In genomic region chr3:32684800-32685603, GRCh38 we compare ENCODE assay signal across 8 cellular contexts. TPM values are rescaled to one million over a fixed set of nuclear protein-coding genes. Genes with fewer than 3 reads are reported as not detected.
DNase-seq lines count a peak whose midpoint lies in the region; ATAC-seq, FAIRE-seq and TF ChIP-seq lines count a peak whose summit lies in the region.

A gene with protein sequence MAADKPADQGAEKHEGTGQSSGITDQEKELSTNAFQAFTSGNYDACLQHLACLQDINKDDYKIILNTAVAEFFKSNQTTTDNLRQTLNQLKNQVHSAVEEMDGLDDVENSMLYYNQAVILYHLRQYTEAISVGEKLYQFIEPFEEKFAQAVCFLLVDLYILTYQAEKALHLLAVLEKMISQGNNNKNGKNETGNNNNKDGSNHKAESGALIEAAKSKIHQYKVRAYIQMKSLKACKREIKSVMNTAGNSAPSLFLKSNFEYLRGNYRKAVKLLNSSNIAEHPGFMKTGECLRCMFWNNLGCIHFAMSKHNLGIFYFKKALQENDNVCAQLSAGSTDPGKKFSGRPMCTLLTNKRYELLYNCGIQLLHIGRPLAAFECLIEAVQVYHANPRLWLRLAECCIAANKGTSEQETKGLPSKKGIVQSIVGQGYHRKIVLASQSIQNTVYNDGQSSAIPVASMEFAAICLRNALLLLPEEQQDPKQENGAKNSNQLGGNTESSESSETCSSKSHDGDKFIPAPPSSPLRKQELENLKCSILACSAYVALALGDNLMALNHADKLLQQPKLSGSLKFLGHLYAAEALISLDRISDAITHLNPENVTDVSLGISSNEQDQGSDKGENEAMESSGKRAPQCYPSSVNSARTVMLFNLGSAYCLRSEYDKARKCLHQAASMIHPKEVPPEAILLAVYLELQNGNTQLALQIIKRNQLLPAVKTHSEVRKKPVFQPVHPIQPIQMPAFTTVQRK (plus strand): TSS chr3:32685188. CDS start chr3:32685461, 273 bp downstream.

- ATAC-seq in GM18909 (IDR thresholded peaks at IDR 0.05; ENCODE audit: poor library complexity, unreplicated experiment) (peak; percentile 98), HG03175 (IDR thresholded peaks at IDR 0.05; ENCODE audit: unreplicated experiment) (peak; percentile 97)

- no peaks in the 10 kb centered on the region for H3K9me3 ChIP-seq in small intestine (ENCODE audit: control insufficient read depth, low read depth)

- H3K4me3 ChIP-seq in WI38 (ENCODE audit: low read depth, low read length) (peak within 1 kb of the TSS; percentile 90), bronchial epithelial cell (ENCODE audit: low read depth, low read length) (peak within 1 kb of the TSS; percentile 82), small intestine (ENCODE audit: low read depth in 1 of 2, low read length in 2 of 2) (peak within 1 kb of the TSS; percentile 70 to 78)

- FAIRE-seq in bronchial epithelial cell (lab: Jason Lieb, UNC), result no peak
- no peak for FAIRE-seq in small intestine (lab: Jason Lieb, UNC)

- TF ChIP-seq CTCF in WI38 (IDR thresholded peaks at IDR 0.05; ENCODE audit: low read depth, low read length) (no peak), bronchial epithelial cell (IDR thresholded peaks at IDR 0.05; ENCODE audit: insufficient read depth, low read length, severe bottlenecking) (peak; percentile 37)

- no peaks in the 10 kb centered on the region for H3K36me3 ChIP-seq in bronchial epithelial cell (ENCODE audit: control insufficient read depth, insufficient read depth, low read length)
- H3K36me3 ChIP-seq in small intestine (ENCODE audit: control insufficient read depth in 2 of 2, insufficient read depth in 2 of 2, low read length in 2 of 2), result no peaks in the 10 kb centered on the region

- WGBS in small intestine, 3 donors, result 0% methylated on average over 52 to 66 of the region's 66 CpGs

- peaks cover 0 to 2% of the 10 kb centered on the region in 2 donors for H3K4me1 ChIP-seq in small intestine (ENCODE audit: control insufficient read depth in 2 of 2, insufficient read depth in 1 of 2, low read depth in 1 of 2, low read length in 1 of 2)

- H3K27me3 ChIP-seq in bronchial epithelial cell (ENCODE audit: control insufficient read depth, insufficient read depth, low read length) (no peaks in the 10 kb centered on the region), small intestine (ENCODE audit: control insufficient read depth in 2 of 2, insufficient read depth in 2 of 2, low read length in 2 of 2) (no peaks in the 10 kb centered on the region)

- peak; percentile 96 for DNase-seq in AG08396 (ENCODE audit: low spot score)
- DNase-seq in NCI-H2227 treated with DMSO at 0.1 percent for 48 hours (lab: John Stamatoyannopoulos, UW), result peak; percentile 90
- DNase-seq in bronchial epithelial cell (ENCODE audit: low read depth), result peak; percentile 84
- peak; percentile 96 for DNase-seq in iPS-NIHi11 (ENCODE audit: low spot score)
- peak; percentile 95 for DNase-seq in small intestine

- H3K27ac ChIP-seq in small intestine (ENCODE audit: low read depth in 1 of 2, low read length in 1 of 2), result peak within 1 kb of the TSS; percentile 77 to 88

RNA-seq across cellular contexts. Expression of the gene that starts here (rescaled TPM):
- total RNA-seq in bronchial epithelial cell, result 20.4 and 22.4 TPM in 2 replicates
- 10 to 100 TPM; 12.7 to 17.5 (median 13.9) TPM for polyA plus RNA-seq in small intestine

Comparison
In these comparisons a context has a peak if more than half of its experiments do, and no peak if none do; other contexts are left out.
1. Peak in every context shown above with its lines: DNase-seq, ATAC-seq, H3K4me3 ChIP-seq and H3K27ac ChIP-seq.